In genomic region chr4:11507920-11508319, GRCh38 we compare ENCODE assay signal across 17 cellular contexts.
"Had no signal": no experiment of that assay in that cellular context is flagged by ENCODE, and none has a peak within 500 bp of the region (broad histone marks: within the 10 kb centered on the region; RNA-seq: fewer than 3 reads in every experiment).

No MANE protein-coding gene starts in this region.

- DNase-seq: activated CD4-positive, alpha-beta memory T cell treated with anti-CD3 and anti-CD28 coated beads for 36 hours; activated CD4-positive, alpha-beta T cell treated with anti-CD3 and anti-CD28 coated beads for 4 hours; activated CD4-positive, CD25-positive, alpha-beta regulatory T cell; activated naive CD4-positive, alpha-beta T cell treated with Interleukin-2 at 50 U/mL for 16 hours; activated naive CD8-positive, alpha-beta T cell treated with anti-CD3 and anti-CD28 coated beads for 36 hours; activated T-cell treated with anti-CD3 and anti-CD28 coated beads, Interleukin-2, amount 50 U/mL, for 48 hours; cortex of kidney; effector memory CD4-positive, alpha-beta T cell; hippocampal formation; nephron progenitor cell; psoas muscle; stimulated activated CD4-positive, alpha-beta T cell treated with anti-CD3 and anti-CD28 coated beads, Interleukin-12 subunit alpha, Interleukin-12 subunit beta, amount 100 ng/mL, for 4 hours; stimulated activated CD4-positive, alpha-beta T cell treated with anti-CD3 and anti-CD28 coated beads, Interleukin-4, amount 100 ng/mL, for 4 hours; stimulated activated naive CD8-positive, alpha-beta T cell treated with anti-CD3 and anti-CD28 coated beads, Interleukin-15, Interleukin-2, amounts not matched to agents 100 U/mL and 50 U/mL, for 24 hours; thyroid gland had no signal

- ATAC-seq: esophagus mucosa; pancreas; psoas muscle; stimulated activated naive CD8-positive, alpha-beta T cell treated with anti-CD3 and anti-CD28 coated beads, Interleukin-15, Interleukin-2, amounts not matched to agents 100 U/mL and 50 U/mL, for 24 hours had no signal
